Comparison of ENCODE assay signal across 8 cellular contexts in genomic region chr1:212062832-212063438, GRCh38. TPM values are rescaled to one million over a fixed set of nuclear protein-coding genes. Genes with fewer than 3 reads are reported as not detected.
A peak's percentile ranks its signal among the peaks of the same experiment; 100 is the strongest.
DNase-seq lines count a peak whose midpoint lies in the region; ATAC-seq and TF ChIP-seq lines count a peak whose summit lies in the region.

No MANE protein-coding gene starts in this region.

- no peaks in the 10 kb centered on the region for H3K4me1 Mint-ChIP-seq in neural crest cell

- ATAC-seq in esophagus mucosa, result peak; percentile 57
- ATAC-seq in HG03159 (IDR thresholded peaks at IDR 0.05; ENCODE audit: unreplicated experiment), result no peak
- ATAC-seq in GM21619 (IDR thresholded peaks at IDR 0.05; ENCODE audit: unreplicated experiment), result no peak

- H3K4me3 Mint-ChIP-seq in neural crest cell, result no peak overlapping the region

- in situ Hi-C loops in KBM-7 (cut with MboI; ENCODE audit: low pct_unique_long_range_greater_than_20kb, low sequenced_read_pairs), result loop anchor here (25.0 kb wide), 1 partner anchor 399 kb away; no protein-coding TSS in a partner anchor

- H3K9me3 Mint-ChIP-seq in neural crest cell, result peaks cover 11% of the 10 kb centered on the region

- H3K27ac Mint-ChIP-seq in neural crest cell (ENCODE audit: unreplicated experiment), result no peak overlapping the region

- DNase-seq in DMS 273 treated with DMSO at 0.1 percent for 48 hours (lab: John Stamatoyannopoulos, UW) (peak; percentile 25), KBM-7 (peak; percentile 37), SHP77 (lab: John Stamatoyannopoulos, UW) (peak; percentile 15 to 61), neural crest cell (ENCODE audit: low read depth, low spot score) (no peak)
- DNase-seq in activated naive CD4-positive, alpha-beta T cell treated with Interleukin-2 at 50 U/mL for 16 hours, result no peak

- TF ChIP-seq CTCF in neural crest cell (conservative IDR thresholded peaks at IDR 0.05), result peak; percentile 84

- peaks cover 34% of the 10 kb centered on the region for H3K36me3 Mint-ChIP-seq in neural crest cell (ENCODE audit: low read depth)

- no peaks in the 10 kb centered on the region for H3K27me3 Mint-ChIP-seq in neural crest cell (ENCODE audit: low read depth)

RNA-seq across cellular contexts. Expression of gene DTL, which starts 27.4 kb away (rescaled TPM):
- total RNA-seq in esophagus mucosa (6.7 TPM), neural crest cell (73.3 and 82.4 TPM in 2 replicates)

RNA-seq across cellular contexts. Expression of gene INTS7, which starts 27.6 kb away (rescaled TPM):
- 16.8 TPM for total RNA-seq in esophagus mucosa
- 30.2 and 36.6 TPM in 2 replicates for total RNA-seq in neural crest cell

Comparison
In these comparisons a context has a peak if more than half of its experiments do, and no peak if none do; other contexts are left out.
1. DNase-seq: peak in DMS 273 treated with DMSO at 0.1 percent for 48 hours (single experiment), KBM-7 (single experiment) and SHP77 (2 of 2); none in neural crest cell (single experiment) and activated naive CD4-positive, alpha-beta T cell treated with Interleukin-2 at 50 U/mL for 16 hours (single experiment).